8 cellular contexts compared by ENCODE assay signal in genomic region chr7:102433319-102434038, GRCh38. TPM values are rescaled to one million over a fixed set of nuclear protein-coding genes. Genes with fewer than 3 reads are reported as not detected.
A peak's percentile ranks its signal among the peaks of the same experiment; 100 is the strongest.
DNase-seq lines count a peak whose midpoint lies in the region; ATAC-seq and TF ChIP-seq lines count a peak whose summit lies in the region.

Gene ORAI2 (plus strand): TSS chr7:102433575. CDS start chr7:102438957, 5,382 bp downstream.

- H3K9me2 ChIP-seq in Karpas-422 (replicated peaks; ENCODE audit: insufficient read depth, low read length), result no peaks in the 10 kb centered on the region

- peak within 1 kb of the TSS; percentile 78 for H3K9ac ChIP-seq in Karpas-422 (ENCODE audit: low read length)

- H3K27ac Mint-ChIP-seq in T-helper 1 cell treated with Interleukin-12 subunit alpha and Interleukin-12 subunit beta and Interleukin-4 antibody, amounts not matched to agents 30 μg/mL and 1 μg/mL, for 36 hours, result peak within 1 kb of the TSS; percentile 96

- H3K27me3 ChIP-seq in Karpas-422 (ENCODE audit: low read length), result no peaks in the 10 kb centered on the region
- H3K27me3 ChIP-seq in psoas muscle (ENCODE audit: insufficient read depth in 3 of 3, low read length in 2 of 3), result no peaks in the 10 kb centered on the region

- 1 to 2% (median 1%) methylated on average over 18 to 83 of the region's 83 CpGs for WGBS in psoas muscle, 3 donors
- under 1% methylated on average over 83 of the region's 83 CpGs for WGBS in urinary bladder

- peak within 1 kb of the TSS; percentile 87 for H3K4me2 ChIP-seq in Karpas-422 (ENCODE audit: low read depth, low read length, poor library complexity, severe bottlenecking)

- peaks cover 44% of the 10 kb centered on the region for H3K4me1 Mint-ChIP-seq in T-helper 1 cell treated with Interleukin-12 subunit alpha and Interleukin-12 subunit beta and Interleukin-4 antibody, amounts not matched to agents 30 μg/mL and 1 μg/mL, for 36 hours (ENCODE audit: low read depth)

- DNase-seq in DMS53 (lab: John Stamatoyannopoulos, UW) (peak; percentile 92), Karpas-422 (peak; percentile 87), amniotic epithelial cell (ENCODE audit: low read depth) (peak; percentile 38), left ventricle myocardium superior (peak; percentile 90), psoas muscle (peak; percentile 83 to 86)

- peaks cover 11% of the 10 kb centered on the region for H3K36me3 Mint-ChIP-seq in T-helper 1 cell treated with Interleukin-12 subunit alpha and Interleukin-12 subunit beta and Interleukin-4 antibody, amounts not matched to agents 30 μg/mL and 1 μg/mL, for 36 hours (ENCODE audit: low read depth)

- H3K36me3 ChIP-seq in Karpas-422 (ENCODE audit: insufficient read depth, low read length) (no peaks in the 10 kb centered on the region), psoas muscle (ENCODE audit: insufficient read depth in 1 of 2, low read depth in 1 of 2) (no peaks in the 10 kb centered on the region), urinary bladder (ENCODE audit: insufficient read depth) (peaks cover 2% of the 10 kb centered on the region)

- no peaks in the 10 kb centered on the region for H3K79me2 ChIP-seq in Karpas-422 (ENCODE audit: low read length)

- intact Hi-C loops in left ventricle myocardium superior (cut with micrococcal nuclease) (no loop called here), psoas muscle (cut with DNase I) (no loop called here)

- no peaks in the 10 kb centered on the region for H3K27me3 Mint-ChIP-seq in T-helper 1 cell treated with Interleukin-12 subunit alpha and Interleukin-12 subunit beta and Interleukin-4 antibody, amounts not matched to agents 30 μg/mL and 1 μg/mL, for 36 hours (ENCODE audit: low read depth)

- ATAC-seq in GM21526 (IDR thresholded peaks at IDR 0.05; ENCODE audit: low FRiP score, unreplicated experiment) (peak; percentile 50), left ventricle myocardium superior (peak; percentile 87), psoas muscle (peak; percentile 69 to 89 (median 76))

- no peak for TF ChIP-seq CTCF in psoas muscle (IDR thresholded peaks at IDR 0.05)

- no peaks in the 10 kb centered on the region for H4K20me1 ChIP-seq in Karpas-422 (ENCODE audit: insufficient read depth, low read depth, low read length)

- H2AFZ ChIP-seq in Karpas-422 (ENCODE audit: low read length), result peak within 1 kb of the TSS; percentile 50; the same call in 1 of the 2 replicates

- H3K9me3 ChIP-seq in Karpas-422 (ENCODE audit: low read length) (no peaks in the 10 kb centered on the region), psoas muscle (no peaks in the 10 kb centered on the region)

- H3K27ac ChIP-seq in Karpas-422 (ENCODE audit: low read length) (no peak within 1 kb of the TSS), psoas muscle (no peak within 1 kb of the TSS), urinary bladder (ENCODE audit: low read depth) (peak within 1 kb of the TSS; percentile 71)

- peak within 1 kb of the TSS; percentile 90 for H3K4me3 Mint-ChIP-seq in T-helper 1 cell treated with Interleukin-12 subunit alpha and Interleukin-12 subunit beta and Interleukin-4 antibody, amounts not matched to agents 30 μg/mL and 1 μg/mL, for 36 hours

- H3K9me3 Mint-ChIP-seq in T-helper 1 cell treated with Interleukin-12 subunit alpha and Interleukin-12 subunit beta and Interleukin-4 antibody, amounts not matched to agents 30 μg/mL and 1 μg/mL, for 36 hours, result no peaks in the 10 kb centered on the region

- H3K4me3 ChIP-seq in Karpas-422 (ENCODE audit: low read length) (peak within 1 kb of the TSS; percentile 80), psoas muscle (peak within 1 kb of the TSS; percentile 79), urinary bladder (ENCODE audit: low read depth, low read length) (peak within 1 kb of the TSS; percentile 92)

- peaks cover 27% of the 10 kb centered on the region for H3K4me1 ChIP-seq in Karpas-422 (ENCODE audit: low read length)
- peaks cover 3% of the 10 kb centered on the region for H3K4me1 ChIP-seq in psoas muscle
- H3K4me1 ChIP-seq in urinary bladder (ENCODE audit: insufficient read depth), result no peaks in the 10 kb centered on the region

RNA-seq across cellular contexts. Expression of gene ORAI2, which starts in this region (rescaled TPM):
- total RNA-seq in Karpas-422 (2014; rRNA removed; shearing (Covaris generic); ENCODE audit: low replicate concordance), result 2.8 and 7.8 TPM in 2 replicates
- 3.1 TPM for total RNA-seq in left ventricle myocardium superior
- total RNA-seq in psoas muscle, result 1 to 10 TPM; 1.9 to 4.4 (median 2.9) TPM
- 1 to 10 TPM; 1.3 to 3.6 (median 1.5) TPM for polyA plus RNA-seq in psoas muscle
- 11.5 TPM for total RNA-seq in urinary bladder
- 13.1 TPM for polyA plus RNA-seq in urinary bladder

Comparison
In these comparisons a context has a peak if more than half of its experiments do, and no peak if none do; other contexts are left out.
1. DNase-seq: peak in every context shown above with its lines; median percentile 92 in DMS53; 90 in left ventricle myocardium superior; 87 in Karpas-422; 84 in psoas muscle; 38 in amniotic epithelial cell.